19 cellular contexts compared by ENCODE assay signal in genomic region chr4:138863160-138863559, GRCh38.
DNase-seq lines count a peak whose midpoint lies in the region; ATAC-seq and TF ChIP-seq lines count a peak whose summit lies in the region.
"Had no signal": no experiment of that assay in that cellular context is flagged by ENCODE, and none has a peak within 500 bp of the region (broad histone marks: within the 10 kb centered on the region; RNA-seq: fewer than 3 reads in every experiment).

No MANE protein-coding gene starts in this region.

- H3K9me2 ChIP-seq in GM23338 (ENCODE audit: insufficient read depth), result no peaks in the 10 kb centered on the region

- 9 to 22% methylated on average over 4 of the region's 4 CpGs for WGBS in body of pancreas, 2 donors

- H2AFZ ChIP-seq in GM23338, result 0 out of 2 replicates have a peak overlapping the region, but pooled peaks have one; percentile 38
- H2AFZ ChIP-seq in parathyroid adenoma, result peak overlapping the region; percentile 25

- H3K36me3 Mint-ChIP-seq in GM23338 (ENCODE audit: low read depth), result no peaks in the 10 kb centered on the region
- H3K36me3 Mint-ChIP-seq: CD8-positive, alpha-beta T cell had no signal

- no peak overlapping the region for H3K4me2 ChIP-seq in GM23338
- peak overlapping the region; percentile 45 for H3K4me2 ChIP-seq in parathyroid adenoma (ENCODE audit: low read length)
- H3K4me2 ChIP-seq: A549 had no signal

- intact Hi-C loops in body of pancreas (cut with DNase I), result no loop called here

- no peak for DNase-seq in GM23338 (ENCODE audit: low spot score)
- DNase-seq in body of pancreas, result no peak
- DNase-seq in amygdala (lab: John Stamatoyannopoulos, UW), result no peak
- DNase-seq: AML-193; Caco-2; Calu3; CD4-positive, alpha-beta T cell; CD8-positive, alpha-beta T cell; DND-41; EL; GDM1 had no signal

- H3K79me2 ChIP-seq in GM23338 (replicated peaks; ENCODE audit: insufficient read depth), result no peaks in the 10 kb centered on the region
- no peaks in the 10 kb centered on the region for H3K79me2 ChIP-seq in parathyroid adenoma

- H3K36me3 ChIP-seq in GM23338 (ENCODE audit: insufficient read depth), result no peaks in the 10 kb centered on the region
- no peaks in the 10 kb centered on the region for H3K36me3 ChIP-seq in body of pancreas (replicated peaks in 1 of 2; ENCODE audit: insufficient read depth in 1 of 2, low read depth in 2 of 2)
- no peaks in the 10 kb centered on the region for H3K36me3 ChIP-seq in parathyroid adenoma (ENCODE audit: control insufficient read depth, insufficient read depth, low read length)
- H3K36me3 ChIP-seq: BLaER1 treated with 17β-estradiol and CSF1 and Interleukin-3, amounts not matched to agents 10 nM and 100 nM had no signal

- H3K9ac ChIP-seq in parathyroid adenoma, result no peak overlapping the region
- H3K9ac ChIP-seq: BLaER1 treated with 17β-estradiol and CSF1 and Interleukin-3, amounts not matched to agents 10 nM and 100 nM had no signal

- no peaks in the 10 kb centered on the region for H3K9me3 ChIP-seq in body of pancreas
- H3K9me3 ChIP-seq in parathyroid adenoma (ENCODE audit: control insufficient read depth, low read length), result no peaks in the 10 kb centered on the region
- H3K9me3 ChIP-seq: A549, Caco-2 had no signal

- ATAC-seq in GM23338 (no peak), body of pancreas (peak; percentile 50), HG02763 (IDR thresholded peaks at IDR 0.05; ENCODE audit: unreplicated experiment) (no peak)
- ATAC-seq: A549; CD8-positive, alpha-beta T cell; GM12878 had no signal

- H3K9me3 Mint-ChIP-seq in GM23338, result no peaks in the 10 kb centered on the region
- H3K9me3 Mint-ChIP-seq: CD4-positive, alpha-beta T cell; CD8-positive, alpha-beta T cell had no signal

- no peaks in the 10 kb centered on the region for H4K20me1 ChIP-seq in GM23338 (replicated peaks; ENCODE audit: insufficient read depth)
- H4K20me1 ChIP-seq: BLaER1 treated with 17β-estradiol and CSF1 and Interleukin-3, amounts not matched to agents 10 nM and 100 nM had no signal

- H3K27me3 ChIP-seq in GM23338 (ENCODE audit: insufficient read depth) (no peaks in the 10 kb centered on the region), body of pancreas (no peaks in the 10 kb centered on the region), parathyroid adenoma (ENCODE audit: control insufficient read depth, insufficient read depth, low read length) (no peaks in the 10 kb centered on the region)
- H3K27me3 ChIP-seq: BLaER1 treated with 17β-estradiol and CSF1 and Interleukin-3, amounts not matched to agents 10 nM and 100 nM had no signal

- H3K27me3 Mint-ChIP-seq in GM23338 (ENCODE audit: insufficient read depth, low read depth, poor library complexity), result no peaks in the 10 kb centered on the region

- H3F3A ChIP-seq in GM23338 (replicated peaks; ENCODE audit: low read depth), result no peaks in the 10 kb centered on the region

- no peak overlapping the region for H3K4me3 ChIP-seq in GM23338
- H3K4me3 ChIP-seq in body of pancreas, result no peak overlapping the region
- H3K4me3 ChIP-seq in parathyroid adenoma (ENCODE audit: low read depth, low read length), result peak overlapping the region; percentile 19
- H3K4me3 ChIP-seq: A549; BLaER1 treated with 17β-estradiol and CSF1 and Interleukin-3, amounts not matched to agents 10 nM and 100 nM; GM12878 had no signal

- no peak overlapping the region for H3K4me3 Mint-ChIP-seq in GM23338
- H3K4me3 Mint-ChIP-seq: B cell; CD4-positive, alpha-beta T cell; CD8-positive, alpha-beta T cell had no signal

- H3K27ac ChIP-seq in GM23338 (ENCODE audit: low read depth), result no peak overlapping the region
- H3K27ac ChIP-seq in body of pancreas, result no peak overlapping the region
- peak overlapping the region; percentile 90 for H3K27ac ChIP-seq in parathyroid adenoma
- H3K27ac ChIP-seq: 22Rv1; A549; BLaER1 treated with 17β-estradiol and CSF1 and Interleukin-3, amounts not matched to agents 10 nM and 100 nM; C4-2B had no signal

- H3K4me1 Mint-ChIP-seq in GM23338, result peaks cover 7% of the 10 kb centered on the region
- H3K4me1 Mint-ChIP-seq: B cell had no signal

- no peaks in the 10 kb centered on the region for H3K4me1 ChIP-seq in GM23338 (ENCODE audit: insufficient read depth)
- peaks cover 6% of the 10 kb centered on the region for H3K4me1 ChIP-seq in body of pancreas
- peaks cover 18% of the 10 kb centered on the region for H3K4me1 ChIP-seq in parathyroid adenoma
- H3K4me1 ChIP-seq: A549, Caco-2 had no signal

- TF ChIP-seq CTCF in GM23338 (conservative IDR thresholded peaks at IDR 0.05; ENCODE audit: low read depth in 2 of 2), result no peak
- TF ChIP-seq CTCF in body of pancreas (IDR thresholded peaks at IDR 0.05), result no peak
- TF ChIP-seq CTCF in parathyroid adenoma (IDR thresholded peaks at IDR 0.05), result no peak

- TF ChIP-seq POLR2A in body of pancreas (IDR thresholded peaks at IDR 0.05), result no peak

- no peak overlapping the region for H3K27ac Mint-ChIP-seq in GM23338
- H3K27ac Mint-ChIP-seq: B cell; CD4-positive, alpha-beta T cell; CD8-positive, alpha-beta T cell had no signal

TF ChIP-seq in GM23338, 12 proteins besides CTCF, POLR2A, EP300 and RAD21 (continues in another document):
- TF ChIP-seq POLR2AphosphoS5 (IDR thresholded peaks at IDR 0.05; ENCODE audit: low read depth), result no peak
- TF ChIP-seq NANOG (IDR thresholded peaks at IDR 0.05; ENCODE audit: borderline replicate concordance), result no peak
- TF ChIP-seq ZNF114 (CRISPR knock-in tag; IDR thresholded peaks at IDR 0.05), result no peak
- no peak for TF ChIP-seq ETS1 (IDR thresholded peaks at IDR 0.05)
- no peak for TF ChIP-seq EZH2 (IDR thresholded peaks at IDR 0.05; ENCODE audit: low read depth, unreplicated experiment)
- TF ChIP-seq JUNB (IDR thresholded peaks at IDR 0.05; ENCODE audit: unreplicated experiment), result no peak
- TF ChIP-seq EZH2phosphoT487 (IDR thresholded peaks at IDR 0.05; ENCODE audit: unreplicated experiment), result no peak
- TF ChIP-seq ZNF331 (CRISPR knock-in tag; IDR thresholded peaks at IDR 0.05; ENCODE audit: low read depth), result no peak
- TF ChIP-seq REST (IDR thresholded peaks at IDR 0.05; ENCODE audit: unreplicated experiment), result no peak
- no peak for TF ChIP-seq STAT1 (IDR thresholded peaks at IDR 0.05; ENCODE audit: unreplicated experiment)
- no peak for TF ChIP-seq CREB1 (CRISPR knock-in tag; IDR thresholded peaks at IDR 0.05; ENCODE audit: low read depth)
